Comparison of ENCODE assay signal across 25 cellular contexts in genomic region chr15:83794209-83794608, GRCh38.
"Had no signal": no experiment of that assay in that cellular context is flagged by ENCODE, and none has a peak within 500 bp of the region (broad histone marks: within the 10 kb centered on the region; RNA-seq: fewer than 3 reads in every experiment).

No MANE protein-coding gene starts in this region.

- H3K4me3 ChIP-seq: left ventricle myocardium inferior, lung, neural progenitor cell, psoas muscle, right atrium auricular region, right lobe of liver, smooth muscle cell, suprapubic skin, thoracic aorta, tibial artery, upper lobe of right lung had no signal

- DNase-seq: hypothalamus; immature natural killer cell; kidney; left ventricle myocardium inferior; mesendoderm; naive B cell; natural killer cell; nephron progenitor cell; occipital lobe; psoas muscle; right lobe of liver; stimulated activated CD4-positive, alpha-beta T cell treated with anti-CD3 and anti-CD28 coated beads, Interleukin-1b, Interleukin-23, amount 100 ng/mL, for 48 hours; stimulated activated CD4-positive, alpha-beta T cell treated with anti-CD3 and anti-CD28 coated beads, Interleukin-4, amount 100 ng/mL, for 1 hour; stimulated activated naive B cell treated with anti-CD40 and anti-IgM and Interleukin-4, amounts not matched to agents 10 μg/mL and 1 μg/mL and 100 μg/mL, for 72 hours; tibial artery; trophoblast cell; upper lobe of right lung had no signal

- H3K27me3 Mint-ChIP-seq: stimulated activated naive B cell treated with anti-CD40 and anti-IgM and Interleukin-4, amounts not matched to agents 10 μg/mL and 1 μg/mL and 100 μg/mL, for 72 hours had no signal

- H3K36me3 Mint-ChIP-seq: immature natural killer cell; mesothelial cell of epicardium; naive B cell; natural killer cell; neural progenitor cell; stimulated activated naive B cell treated with anti-CD40 and anti-IgM and Interleukin-4, amounts not matched to agents 10 μg/mL and 1 μg/mL and 100 μg/mL, for 72 hours had no signal

- H3K27ac Mint-ChIP-seq: immature natural killer cell; mesothelial cell of epicardium; naive B cell; natural killer cell; nephron progenitor cell; neural progenitor cell; stimulated activated naive B cell treated with anti-CD40 and anti-IgM and Interleukin-4, amounts not matched to agents 10 μg/mL and 1 μg/mL and 100 μg/mL, for 72 hours; stimulated activated naive CD8-positive, alpha-beta T cell treated with anti-CD3 and anti-CD28 coated beads, Interleukin-15, Interleukin-2, amounts not matched to agents 100 ng/mL and 50 ng/mL, for 24 hours had no signal

- H3K4me1 Mint-ChIP-seq: immature natural killer cell; mesothelial cell of epicardium; naive B cell; natural killer cell; nephron progenitor cell; neural progenitor cell; stimulated activated naive B cell treated with anti-CD40 and anti-IgM and Interleukin-4, amounts not matched to agents 10 μg/mL and 1 μg/mL and 100 μg/mL, for 72 hours had no signal

- H3K9me3 Mint-ChIP-seq: immature natural killer cell; natural killer cell; nephron progenitor cell; neural progenitor cell; stimulated activated naive B cell treated with anti-CD40 and anti-IgM and Interleukin-4, amounts not matched to agents 10 μg/mL and 1 μg/mL and 100 μg/mL, for 72 hours; stimulated activated naive CD8-positive, alpha-beta T cell treated with anti-CD3 and anti-CD28 coated beads, Interleukin-15, Interleukin-2, amounts not matched to agents 100 ng/mL and 50 ng/mL, for 24 hours had no signal

- H3K4me3 Mint-ChIP-seq: immature natural killer cell; mesothelial cell of epicardium; naive B cell; natural killer cell; nephron progenitor cell; neural progenitor cell; stimulated activated naive B cell treated with anti-CD40 and anti-IgM and Interleukin-4, amounts not matched to agents 10 μg/mL and 1 μg/mL and 100 μg/mL, for 72 hours; stimulated activated naive CD8-positive, alpha-beta T cell treated with anti-CD3 and anti-CD28 coated beads, Interleukin-15, Interleukin-2, amounts not matched to agents 100 ng/mL and 50 ng/mL, for 24 hours had no signal
